In genomic region chr3:44476963-44477311, GRCh38 we compare ENCODE assay signal across 8 cellular contexts. TPM values are rescaled to one million over a fixed set of nuclear protein-coding genes. Genes with fewer than 3 reads are reported as not detected.
DNase-seq lines count a peak whose midpoint lies in the region; ATAC-seq and TF ChIP-seq lines count a peak whose summit lies in the region.

No MANE protein-coding gene starts in this region.

- H3K14ac ChIP-seq in mesenchymal stem cell (ENCODE audit: low read length in 2 of 2), result no peak overlapping the region

- intact Hi-C loops in cardiac septum (cut with DNase I) (loop anchor here (2.0 kb wide), 1 partner anchor 34 kb away; no protein-coding TSS in a partner anchor), body of pancreas (cut with DNase I) (no loop called here)

- peaks cover 11% of the 10 kb centered on the region for H3K4me1 ChIP-seq in cardiac muscle cell (ENCODE audit: low read depth)
- peaks cover 16% of the 10 kb centered on the region for H3K4me1 ChIP-seq in body of pancreas
- peaks cover 4% of the 10 kb centered on the region for H3K4me1 ChIP-seq in mesenchymal stem cell (ENCODE audit: control insufficient read depth, insufficient read depth, low read depth, low read length)
- H3K4me1 ChIP-seq in urinary bladder (ENCODE audit: insufficient read depth), result no peaks in the 10 kb centered on the region

- no peak overlapping the region for H3K23ac ChIP-seq in mesenchymal stem cell (ENCODE audit: low read length in 2 of 2)

- no peak overlapping the region for H4K91ac ChIP-seq in mesenchymal stem cell (ENCODE audit: low read length)

- no peaks in the 10 kb centered on the region for H3K27me3 ChIP-seq in cardiac muscle cell
- H3K27me3 ChIP-seq in body of pancreas, result no peaks in the 10 kb centered on the region
- no peaks in the 10 kb centered on the region for H3K27me3 ChIP-seq in mesenchymal stem cell (ENCODE audit: control insufficient read depth in 1 of 2, insufficient read depth in 1 of 2, low read length in 2 of 2)

- H4K8ac ChIP-seq in mesenchymal stem cell (ENCODE audit: low read length), result no peak overlapping the region

- ATAC-seq in body of pancreas (no peak), GM21619 (IDR thresholded peaks at IDR 0.05; ENCODE audit: unreplicated experiment) (no peak)

- DNase-seq in cardiac muscle cell (ENCODE audit: low read depth in 1 of 2, low spot score in 1 of 2) (no peak), cardiac septum (ENCODE audit: low spot score) (no peak), body of pancreas (no peak), mesenchymal stem cell (no peak), HT-29 (ENCODE audit: low spot score) (no peak)
- DNase-seq in stimulated activated CD4-positive, alpha-beta T cell treated with anti-CD3 and anti-CD28 coated beads, Interleukin-15, amount 100 ng/mL, for 24 hours, result no peak

- H3K79me1 ChIP-seq in mesenchymal stem cell (replicated peaks; ENCODE audit: low read length, poor library complexity, severe bottlenecking), result peaks cover 6% of the 10 kb centered on the region

- H2BK120ac ChIP-seq in mesenchymal stem cell (ENCODE audit: low read depth, low read length), result no peak overlapping the region

- H3K4me3 ChIP-seq in cardiac muscle cell (peak overlapping the region; percentile 84), body of pancreas (peak overlapping the region; percentile 39 to 40), mesenchymal stem cell (ENCODE audit: insufficient read depth in 1 of 2, low read depth in 1 of 2, low read length in 2 of 2) (peak overlapping the region; percentile 77 to 82), urinary bladder (ENCODE audit: low read depth, low read length) (peak overlapping the region; percentile 84)

- peak overlapping the region; percentile 56 for H3K4me2 ChIP-seq in mesenchymal stem cell (ENCODE audit: low read length, poor library complexity, severe bottlenecking)

- TF ChIP-seq CTCF in cardiac muscle cell (IDR thresholded peaks at IDR 0.05; ENCODE audit: low read depth, low read length), result no peak
- TF ChIP-seq CTCF in body of pancreas (IDR thresholded peaks at IDR 0.05), result no peak

- H3K27ac ChIP-seq in cardiac muscle cell (no peak overlapping the region), body of pancreas (peak overlapping the region in 2 of 4 donors; percentile 66 to 80), mesenchymal stem cell (ENCODE audit: low read length, poor library complexity, severe bottlenecking) (no peak overlapping the region), urinary bladder (ENCODE audit: low read depth) (no peak overlapping the region)

- no peak overlapping the region for H2BK15ac ChIP-seq in mesenchymal stem cell (ENCODE audit: low read depth, poor library complexity, severe bottlenecking)

- no peak overlapping the region for H3K4ac ChIP-seq in mesenchymal stem cell (ENCODE audit: low read depth in 1 of 2, low read length in 2 of 2)

- H3K9me3 ChIP-seq in cardiac muscle cell (ENCODE audit: low read depth) (no peaks in the 10 kb centered on the region), body of pancreas (no peaks in the 10 kb centered on the region), mesenchymal stem cell (ENCODE audit: control insufficient read depth, low read length) (no peaks in the 10 kb centered on the region)

- 0% methylated on average over 5 of the region's 5 CpGs for WGBS in body of pancreas, 2 donors
- no CpG with 5 or more reads among the region's 5 CpGs for WGBS in mesenchymal stem cell
- under 1% methylated on average over 5 of the region's 5 CpGs for WGBS in urinary bladder

- H2AFZ ChIP-seq in mesenchymal stem cell (ENCODE audit: low read depth, low read length), result no peak overlapping the region

- no peak overlapping the region for H2BK12ac ChIP-seq in mesenchymal stem cell (ENCODE audit: low read length in 2 of 2)

- no peak overlapping the region for H2BK5ac ChIP-seq in mesenchymal stem cell (ENCODE audit: low read depth, low read length, poor library complexity, severe bottlenecking)

- peak overlapping the region; percentile 87 for H3K9ac ChIP-seq in mesenchymal stem cell (ENCODE audit: low read length)

- H3K36me3 ChIP-seq in cardiac muscle cell (no peaks in the 10 kb centered on the region), body of pancreas (replicated peaks in 1 of 2; ENCODE audit: insufficient read depth in 1 of 2, low read depth in 2 of 2) (no peaks in the 10 kb centered on the region), mesenchymal stem cell (ENCODE audit: control insufficient read depth in 1 of 2, insufficient read depth in 2 of 2, low read depth in 1 of 2, low read length in 2 of 2) (no peaks in the 10 kb centered on the region), urinary bladder (ENCODE audit: insufficient read depth) (no peaks in the 10 kb centered on the region)

- no peak overlapping the region for H3K18ac ChIP-seq in mesenchymal stem cell (ENCODE audit: low read depth in 1 of 2, low read length in 2 of 2)

- no peak overlapping the region for H2AK5ac ChIP-seq in mesenchymal stem cell (ENCODE audit: low read length, severe bottlenecking)

- TF ChIP-seq POLR2A in body of pancreas (IDR thresholded peaks at IDR 0.05), result no peak

RNA-seq across cellular contexts. Expression of gene ZNF445, which starts 0.5 kb away (rescaled TPM):
- total RNA-seq in cardiac muscle cell (10.5 and 21.0 TPM in 2 replicates), cardiac septum (16.7 TPM), body of pancreas (1 to 10 TPM; 4.9 to 7.8 TPM), urinary bladder (20.7 TPM)
- polyA plus RNA-seq in cardiac muscle cell (11.0 and 23.3 TPM in 2 replicates), urinary bladder (5.0 TPM)
- polyA plus RNA-seq in mesenchymal stem cell (2013, experiment 1 of 2), result 3.9 TPM
- polyA plus RNA-seq in mesenchymal stem cell (2013, experiment 2 of 2), result 3.6 TPM
- total RNA-seq in HT-29 (2014; rRNA removed; shearing (Covaris generic)), result 2.1 and 2.7 TPM in 2 replicates
